1 cellular context compared by ENCODE assay signal in genomic region chr11:66310803-66311440, GRCh38.
TF ChIP-seq lines count a peak whose summit lies in the region.

No MANE protein-coding gene starts in this region.

TF ChIP-seq in HepG2, 621 proteins besides CTCF, POLR2A, EP300 and RAD21:
- TF ChIP-seq BORCS8-MEF2B (CRISPR knock-in tag; IDR thresholded peaks at IDR 0.05) (peak; percentile 5; the same call in 1 of the 2 replicates), ZBTB38 (CRISPR knock-in tag; IDR thresholded peaks at IDR 0.05) (peak; percentile 75)
